Comparison of ENCODE assay signal across 9 cellular contexts in genomic region chr6:88725111-88725711, GRCh38.
DNase-seq lines count a peak whose midpoint lies in the region; ATAC-seq and TF ChIP-seq lines count a peak whose summit lies in the region.
"Had no signal": no experiment of that assay in that cellular context is flagged by ENCODE, and none has a peak within 500 bp of the region (broad histone marks: within the 10 kb centered on the region; RNA-seq: fewer than 3 reads in every experiment).

No MANE protein-coding gene starts in this region.

- no peak overlapping the region for H3K4me3 Mint-ChIP-seq in activated CD4-positive, alpha-beta memory T cell treated with anti-CD3 and anti-CD28 coated beads for 36 hours
- H3K4me3 Mint-ChIP-seq in activated CD4-positive, alpha-beta memory T cell treated with anti-CD3 and anti-CD28 coated beads, Interleukin-2, amount 10 ng/mL, durations not matched to agents 7 days and 5 days, result no peak overlapping the region

- WGBS in hepatocyte (ENCODE audit: low lambda C conversion rate, missing lambda C conversion rate), result 38% methylated on average over 10 of the region's 11 CpGs
- 100% methylated on average over 9 of the region's 11 CpGs for WGBS in mammary epithelial cell (ENCODE audit: low coverage, missing lambda C conversion rate)

- H3K36me3 Mint-ChIP-seq in activated CD4-positive, alpha-beta memory T cell treated with anti-CD3 and anti-CD28 coated beads for 36 hours, result peaks cover 17% of the 10 kb centered on the region
- peaks cover 7% of the 10 kb centered on the region for H3K36me3 Mint-ChIP-seq in activated CD4-positive, alpha-beta memory T cell treated with anti-CD3 and anti-CD28 coated beads, Interleukin-2, amount 10 ng/mL, durations not matched to agents 7 days and 5 days (ENCODE audit: low read depth)

- peak overlapping the region; percentile 21 for H3K27ac Mint-ChIP-seq in activated CD4-positive, alpha-beta memory T cell treated with anti-CD3 and anti-CD28 coated beads for 36 hours
- H3K27ac Mint-ChIP-seq in activated CD4-positive, alpha-beta memory T cell treated with anti-CD3 and anti-CD28 coated beads, Interleukin-2, amount 10 ng/mL, durations not matched to agents 7 days and 5 days, result no peak overlapping the region

- H3K4me3 ChIP-seq in SK-N-MC (peak overlapping the region; percentile 51), hepatocyte (no peak overlapping the region), mammary epithelial cell (replicated peaks in 1 of 3; ENCODE audit: insufficient read depth in 1 of 3, low read depth in 2 of 3, low read length in 3 of 3) (no peak overlapping the region)

- CTCF ChIA-PET in activated CD4-positive, alpha-beta memory T cell treated with anti-CD3 and anti-CD28 coated beads for 36 hours (lab: Charles Lee), result no interaction called here
- CTCF ChIA-PET in activated CD4-positive, alpha-beta memory T cell treated with anti-CD3 and anti-CD28 coated beads, Interleukin-2, amount 10 ng/mL, durations not matched to agents 7 days and 5 days (lab: Charles Lee), result no interaction called here
- CTCF ChIA-PET in mammary epithelial cell (lab: Charles Lee; ENCODE audit: low non-redundant PET), result no interaction called here

- no peaks in the 10 kb centered on the region for H3K9me3 ChIP-seq in SK-N-MC (ENCODE audit: low read depth, low read length)
- no peaks in the 10 kb centered on the region for H3K9me3 ChIP-seq in hepatocyte (ENCODE audit: low read depth)
- H3K9me3 ChIP-seq in mammary epithelial cell (replicated peaks; ENCODE audit: insufficient read depth, low read length), result no peaks in the 10 kb centered on the region

- dilution Hi-C loops in mammary epithelial cell (cut with HindIII; ENCODE audit: low sequenced_read_pairs), result no loop called here

- peaks cover 15% of the 10 kb centered on the region for H3K4me1 Mint-ChIP-seq in activated CD4-positive, alpha-beta memory T cell treated with anti-CD3 and anti-CD28 coated beads for 36 hours (ENCODE audit: low read depth)
- H3K4me1 Mint-ChIP-seq in activated CD4-positive, alpha-beta memory T cell treated with anti-CD3 and anti-CD28 coated beads, Interleukin-2, amount 10 ng/mL, durations not matched to agents 7 days and 5 days, result peaks cover 3% of the 10 kb centered on the region

- H3K9me3 Mint-ChIP-seq in activated CD4-positive, alpha-beta memory T cell treated with anti-CD3 and anti-CD28 coated beads for 36 hours, result no peaks in the 10 kb centered on the region
- no peaks in the 10 kb centered on the region for H3K9me3 Mint-ChIP-seq in activated CD4-positive, alpha-beta memory T cell treated with anti-CD3 and anti-CD28 coated beads, Interleukin-2, amount 10 ng/mL, durations not matched to agents 7 days and 5 days

- in situ Hi-C loops in mammary epithelial cell (cut with MboI; ENCODE audit: low sequenced_read_pairs in 2 of 2), result no loop called here

- H3K4me2 ChIP-seq in hepatocyte (no peak overlapping the region), mammary epithelial cell (ENCODE audit: insufficient read depth, low read depth, low read length) (no peak overlapping the region)

- ATAC-seq in GM19452 (IDR thresholded peaks at IDR 0.05; ENCODE audit: unreplicated experiment), result no peak

- no peaks in the 10 kb centered on the region for H3K27me3 Mint-ChIP-seq in activated CD4-positive, alpha-beta memory T cell treated with anti-CD3 and anti-CD28 coated beads for 36 hours
- no peaks in the 10 kb centered on the region for H3K27me3 Mint-ChIP-seq in activated CD4-positive, alpha-beta memory T cell treated with anti-CD3 and anti-CD28 coated beads, Interleukin-2, amount 10 ng/mL, durations not matched to agents 7 days and 5 days

- H3K27me3 ChIP-seq in hepatocyte (no peaks in the 10 kb centered on the region), mammary epithelial cell (ENCODE audit: insufficient read depth, low read length) (no peaks in the 10 kb centered on the region)

- no peaks in the 10 kb centered on the region for H3K9me2 ChIP-seq in hepatocyte (replicated peaks; ENCODE audit: insufficient read depth)

- intact Hi-C loops in activated CD4-positive, alpha-beta memory T cell treated with anti-CD3 and anti-CD28 coated beads for 36 hours (cut with micrococcal nuclease), result no loop called here
- intact Hi-C loops in mammary epithelial cell (cut with micrococcal nuclease), result no loop called here

- no peaks in the 10 kb centered on the region for H3K79me2 ChIP-seq in hepatocyte
- no peaks in the 10 kb centered on the region for H3K79me2 ChIP-seq in mammary epithelial cell (ENCODE audit: insufficient read depth, low read length)

- TF ChIP-seq CTCF in hepatocyte (IDR thresholded peaks at IDR 0.05; ENCODE audit: poor library complexity) (peak; percentile 37), mammary epithelial cell (conservative IDR thresholded peaks at IDR 0.05 in 1 of 2, IDR thresholded peaks at IDR 0.05 in 1 of 2; ENCODE audit: extremely low read depth in 1 of 2, insufficient read depth in 1 of 2, low read depth in 1 of 2, low read length in 2 of 2) (no peak)

- H3K27ac ChIP-seq in SK-N-MC, result no peak overlapping the region
- H3K27ac ChIP-seq in hepatocyte, result no peak overlapping the region
- H3K27ac ChIP-seq in mammary epithelial cell (ENCODE audit: insufficient read depth, low read depth, low read length), result no peak overlapping the region

- BruUV-seq in mammary epithelial cell (replicated peaks; lab: Mats Ljungman, UMichigan), result no TSS peak

- peak; percentile 47 for DNase-seq in activated CD4-positive, alpha-beta memory T cell treated with anti-CD3 and anti-CD28 coated beads for 36 hours
- DNase-seq in activated CD4-positive, alpha-beta memory T cell treated with anti-CD3 and anti-CD28 coated beads, Interleukin-2, amount 10 ng/mL, durations not matched to agents 7 days and 5 days, result no peak
- DNase-seq in SK-N-MC (ENCODE audit: low read depth, low spot score) (peak; percentile 67), hepatocyte (ENCODE audit: low spot score) (peak; percentile 47), mammary epithelial cell (no peak), middle frontal gyrus (ENCODE audit: extremely low spot score, low spot score) (no peak)
- DNase-seq in stimulated activated CD8-positive, alpha-beta memory T cell treated with anti-CD3 and anti-CD28 coated beads, Interleukin-4, amount 100 ng/mL, for 48 hours, result peak; percentile 40
- DNase-seq: activated CD4-positive, CD25-positive, alpha-beta regulatory T cell had no signal

- POLR2A ChIA-PET in activated CD4-positive, alpha-beta memory T cell treated with anti-CD3 and anti-CD28 coated beads for 36 hours (lab: Charles Lee), result no interaction called here
- POLR2A ChIA-PET in activated CD4-positive, alpha-beta memory T cell treated with anti-CD3 and anti-CD28 coated beads, Interleukin-2, amount 10 ng/mL, durations not matched to agents 7 days and 5 days (lab: Charles Lee), result no interaction called here

- H3K36me3 ChIP-seq in SK-N-MC (ENCODE audit: insufficient read depth, low read length) (no peaks in the 10 kb centered on the region), hepatocyte (replicated peaks; ENCODE audit: insufficient read depth, low read depth) (no peaks in the 10 kb centered on the region), mammary epithelial cell (ENCODE audit: insufficient read depth, low read length) (no peaks in the 10 kb centered on the region)

- H3K9ac ChIP-seq in SK-N-MC (ENCODE audit: insufficient read length), result no peak overlapping the region
- no peak overlapping the region for H3K9ac ChIP-seq in mammary epithelial cell (ENCODE audit: insufficient read depth, low read length)

- H4K20me1 ChIP-seq in hepatocyte (ENCODE audit: insufficient read depth, poor library complexity, severe bottlenecking), result no peaks in the 10 kb centered on the region
- H4K20me1 ChIP-seq in mammary epithelial cell (ENCODE audit: insufficient read depth, low read length), result no peaks in the 10 kb centered on the region

- H2AFZ ChIP-seq in hepatocyte (no peak overlapping the region), mammary epithelial cell (ENCODE audit: low read depth, low read length) (no peak overlapping the region)

- H3K4me1 ChIP-seq in hepatocyte (ENCODE audit: insufficient read depth) (no peaks in the 10 kb centered on the region), mammary epithelial cell (ENCODE audit: insufficient read depth, low read length) (peaks cover under 1% of the 10 kb centered on the region)

Comparison
In these comparisons a context has a peak if more than half of its experiments do, and no peak if none do; other contexts are left out.
1. DNase-seq: peak in activated CD4-positive, alpha-beta memory T cell treated with anti-CD3 and anti-CD28 coated beads for 36 hours (single experiment), SK-N-MC (single experiment), hepatocyte (single experiment) and stimulated activated CD8-positive, alpha-beta memory T cell treated with anti-CD3 and anti-CD28 coated beads, Interleukin-4, amount 100 ng/mL, for 48 hours (single experiment); none in activated CD4-positive, alpha-beta memory T cell treated with anti-CD3 and anti-CD28 coated beads, Interleukin-2, amount 10 ng/mL, durations not matched to agents 7 days and 5 days (single experiment), mammary epithelial cell (single experiment) and middle frontal gyrus (single experiment).